8 cellular contexts compared by ENCODE assay signal in the genomic region with DNA sequence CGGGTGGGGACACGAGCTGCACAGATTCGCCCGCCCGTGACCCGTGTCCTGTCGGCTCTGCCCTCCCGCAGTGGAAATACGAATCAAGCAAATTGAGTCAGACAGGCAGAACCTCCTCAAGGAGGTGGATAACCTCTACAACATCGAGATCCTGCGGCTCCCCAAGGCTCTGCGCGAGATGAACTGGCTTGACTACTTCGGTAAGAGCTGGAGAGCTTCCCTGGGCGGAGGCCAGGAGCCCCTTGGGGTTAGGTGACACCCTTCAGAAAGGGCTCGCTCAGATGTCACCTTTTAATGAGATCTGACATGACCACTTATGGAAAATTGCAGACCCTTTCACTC. TPM values are rescaled to one million over a fixed set of nuclear protein-coding genes. Genes with fewer than 3 reads are reported as not detected.
DNase-seq lines count a peak whose midpoint lies in the region; ATAC-seq and TF ChIP-seq lines count a peak whose summit lies in the region.

No MANE protein-coding gene starts in this region.

- H3K27me3 ChIP-seq in neuronal stem cell (ENCODE audit: control insufficient read depth in 3 of 3, insufficient read depth in 3 of 3, low read depth in 1 of 3, low read length in 3 of 3), result no peaks in the 10 kb centered on the region

- no peaks in the 10 kb centered on the region for H3K9me3 ChIP-seq in neuronal stem cell (replicated peaks in 1 of 2; ENCODE audit: control insufficient read depth in 2 of 2, insufficient read depth in 1 of 2, low read depth in 1 of 2, low read length in 2 of 2)

- H3K4me2 ChIP-seq in neuronal stem cell (ENCODE audit: insufficient read depth, low read length, poor library complexity, severe bottlenecking), result peak overlapping the region; percentile 80

- ATAC-seq in effector memory CD8-positive, alpha-beta T cell (replicated peaks), result no peak
- ATAC-seq in HG02981 (IDR thresholded peaks at IDR 0.05; ENCODE audit: unreplicated experiment) (no peak), GM21367 (IDR thresholded peaks at IDR 0.05; ENCODE audit: unreplicated experiment) (no peak)

- H2AFZ ChIP-seq in neuronal stem cell (ENCODE audit: low read length), result peak overlapping the region; percentile 96

- H3K4me3 ChIP-seq in NB4 (ENCODE audit: low read depth, low read length), result peak overlapping the region; percentile 80
- peak overlapping the region; percentile 83 to 95 for H3K4me3 ChIP-seq in neuronal stem cell (ENCODE audit: low read length in 2 of 2)

- H3K23ac ChIP-seq in neuronal stem cell (ENCODE audit: low read depth, low read length, poor library complexity), result no peak overlapping the region

- no peak overlapping the region for H3K4ac ChIP-seq in neuronal stem cell (ENCODE audit: low read length)

- H3K27me3 Mint-ChIP-seq in effector memory CD8-positive, alpha-beta T cell, result no peaks in the 10 kb centered on the region

- peak overlapping the region; percentile 97 for H3K4me3 Mint-ChIP-seq in effector memory CD8-positive, alpha-beta T cell

- no CpG with 5 or more reads among the region's 16 CpGs for WGBS in neuronal stem cell (ENCODE audit: extremely low coverage in 2 of 2, insufficient read length in 2 of 2, insufficient replicate concordance in 1 of 2), 2 donors

- H3K4me1 Mint-ChIP-seq in effector memory CD8-positive, alpha-beta T cell (ENCODE audit: low read depth in 2 of 2), result peaks cover 33 to 34% of the 10 kb centered on the region in 2 donors

- peaks cover 22% of the 10 kb centered on the region for H3K36me3 Mint-ChIP-seq in effector memory CD8-positive, alpha-beta T cell (ENCODE audit: insufficient read depth)

- no peak for TF ChIP-seq CTCF in NB4 (IDR thresholded peaks at IDR 0.05; ENCODE audit: low read depth, low read length)

- H3K18ac ChIP-seq in neuronal stem cell (ENCODE audit: low read length), result peak overlapping the region; percentile 96

- no peaks in the 10 kb centered on the region for H3K9me3 Mint-ChIP-seq in effector memory CD8-positive, alpha-beta T cell

- no peak for TF ChIP-seq POLR2A in NB4 (IDR thresholded peaks at IDR 0.05; ENCODE audit: extremely low read depth, insufficient read length)

- H2BK12ac ChIP-seq in neuronal stem cell (ENCODE audit: low read length), result no peak overlapping the region

- H3K36me3 ChIP-seq in neuronal stem cell (replicated peaks in 1 of 2; ENCODE audit: control insufficient read depth in 2 of 2, insufficient read depth in 2 of 2, low read length in 2 of 2), result peaks cover 15 to 55% of the 10 kb centered on the region in 2 donors

- H2BK5ac ChIP-seq in neuronal stem cell (ENCODE audit: low read length), result peak overlapping the region; percentile 80

- no peak overlapping the region for H2BK120ac ChIP-seq in neuronal stem cell (ENCODE audit: low read depth, low read length)

- DNase-seq in COLO668 (lab: John Stamatoyannopoulos, UW; ENCODE audit: unreplicated experiment), result peak; percentile 57
- no peak for DNase-seq in NB4 (ENCODE audit: low read depth)
- no peak for DNase-seq in effector memory CD8-positive, alpha-beta T cell
- DNase-seq in neuronal stem cell (ENCODE audit: low spot score), result no peak
- DNase-seq in SIG-M5 (lab: John Stamatoyannopoulos, UW), result no peak
- DNase-seq in NCI-H1694 (lab: John Stamatoyannopoulos, UW), result no peak

- peak overlapping the region; percentile 92 for H3K9ac ChIP-seq in neuronal stem cell (ENCODE audit: low read depth, low read length, poor library complexity)

- no peak overlapping the region for H4K8ac ChIP-seq in neuronal stem cell (ENCODE audit: low read depth, low read length)

- H3K27ac ChIP-seq in neuronal stem cell (replicated peaks; ENCODE audit: low read length), result peak overlapping the region; percentile 69

- peaks cover 14 to 15% of the 10 kb centered on the region in 2 donors for H3K4me1 ChIP-seq in neuronal stem cell (ENCODE audit: control insufficient read depth in 2 of 2, insufficient read depth in 1 of 2, low read depth in 1 of 2, low read length in 2 of 2)

- H2AK5ac ChIP-seq in neuronal stem cell (ENCODE audit: low read depth, low read length), result peak overlapping the region; percentile 4

- no peak overlapping the region for H2BK15ac ChIP-seq in neuronal stem cell (ENCODE audit: low read length)

- H3K79me1 ChIP-seq in neuronal stem cell (ENCODE audit: low read depth, low read length), result peaks cover 6% of the 10 kb centered on the region

- H4K91ac ChIP-seq in neuronal stem cell (ENCODE audit: low read depth, low read length, poor library complexity), result no peak overlapping the region

- H3K27ac Mint-ChIP-seq in effector memory CD8-positive, alpha-beta T cell, result peak overlapping the region in 1 of 2 donors; percentile 79

- H3K14ac ChIP-seq in neuronal stem cell (ENCODE audit: low read length), result no peak overlapping the region

RNA-seq across cellular contexts. Expression of gene CDCA8, which starts 0.5 kb away (rescaled TPM):
- 69.7 TPM for polyA plus RNA-seq in neuronal stem cell (2013, experiment 1 of 2)
- 69.6 TPM for polyA plus RNA-seq in neuronal stem cell (2013, experiment 2 of 2)

RNA-seq across cellular contexts. Expression of gene RSPO1, which starts 58.1 kb away (rescaled TPM):
- 1.4 TPM for polyA plus RNA-seq in neuronal stem cell (2013, experiment 1 of 2)
- polyA plus RNA-seq in neuronal stem cell (2013, experiment 2 of 2), result 1.5 TPM
